8 cellular contexts compared by ENCODE assay signal in genomic region chr5:102223542-102224444, GRCh38.
A peak's percentile ranks its signal among the peaks of the same experiment; 100 is the strongest.
DNase-seq lines count a peak whose midpoint lies in the region; ATAC-seq and TF ChIP-seq lines count a peak whose summit lies in the region.

No MANE protein-coding gene starts in this region.

- H3K4me3 ChIP-seq in GM23338, result no peak overlapping the region
- no peak overlapping the region for H3K4me3 ChIP-seq in cardiac fibroblast (replicated peaks in 1 of 2; ENCODE audit: low read depth in 2 of 2, low read length in 2 of 2)
- H3K4me3 ChIP-seq in neural cell (ENCODE audit: low read length), result no peak overlapping the region

- TF ChIP-seq CTCF in GM23338 (conservative IDR thresholded peaks at IDR 0.05; ENCODE audit: low read depth in 2 of 2), result peak in 1 of 2 experiments; percentile 96; a peak in 3 of 4 replicates
- peak; percentile 44 for TF ChIP-seq CTCF in cardiac fibroblast (IDR thresholded peaks at IDR 0.05; ENCODE audit: low read depth, low read length)
- peak; percentile 51 for TF ChIP-seq CTCF in neural cell (IDR thresholded peaks at IDR 0.05; ENCODE audit: poor library complexity, severe bottlenecking)

- H3K36me3 Mint-ChIP-seq in GM23338 (ENCODE audit: low read depth), result peaks cover 18% of the 10 kb centered on the region; the same call in 2 of the 3 replicates
- no peaks in the 10 kb centered on the region for H3K36me3 Mint-ChIP-seq in T-helper 2 cell treated with Interferon-gamma antibody and Interleukin-4, amounts not matched to agents 5 μg/mL and 100 μg/mL, for 36 hours (ENCODE audit: low read depth)

- TF ChIP-seq EP300 in neural cell (conservative IDR thresholded peaks at IDR 0.05; ENCODE audit: poor library complexity, severe bottlenecking), result no peak

- H3K27me3 ChIP-seq in GM23338 (ENCODE audit: insufficient read depth), result peaks cover 3% of the 10 kb centered on the region; the same call in 1 of the 2 replicates
- H3K27me3 ChIP-seq in neural cell (ENCODE audit: insufficient read depth, low read depth, low read length), result no peaks in the 10 kb centered on the region

- no peak overlapping the region for H2AFZ ChIP-seq in GM23338
- no peak overlapping the region for H2AFZ ChIP-seq in neural cell (ENCODE audit: low read depth, low read length)

- H3K36me3 ChIP-seq in GM23338 (ENCODE audit: insufficient read depth), result no peaks in the 10 kb centered on the region
- H3K36me3 ChIP-seq in neural cell (ENCODE audit: insufficient read depth, low read length), result no peaks in the 10 kb centered on the region

- no peaks in the 10 kb centered on the region for H3K9me3 ChIP-seq in neural cell (ENCODE audit: low read length)

- H3K4me2 ChIP-seq in GM23338 (no peak overlapping the region), neural cell (ENCODE audit: low read length) (no peak overlapping the region)

- no peak overlapping the region for H3K9ac ChIP-seq in neural cell (ENCODE audit: low read length)

- H3K4me3 Mint-ChIP-seq in GM23338, result no peak overlapping the region
- no peak overlapping the region for H3K4me3 Mint-ChIP-seq in stimulated activated naive CD8-positive, alpha-beta T cell treated with anti-CD3 and anti-CD28 coated beads, Interleukin-15, amount 100 ng/mL, for 72 hours
- H3K4me3 Mint-ChIP-seq in T-helper 2 cell treated with Interferon-gamma antibody and Interleukin-4, amounts not matched to agents 5 μg/mL and 100 μg/mL, for 36 hours, result no peak overlapping the region

- H4K20me1 ChIP-seq in GM23338 (replicated peaks; ENCODE audit: insufficient read depth) (no peaks in the 10 kb centered on the region), neural cell (ENCODE audit: insufficient read depth) (no peaks in the 10 kb centered on the region)

- TF ChIP-seq RAD21 in neural cell (conservative IDR thresholded peaks at IDR 0.05), result peak; percentile 47

- no peaks in the 10 kb centered on the region for H3F3A ChIP-seq in GM23338 (replicated peaks; ENCODE audit: low read depth)
- no peaks in the 10 kb centered on the region for H3F3A ChIP-seq in neural cell (ENCODE audit: insufficient read depth, low read length, poor library complexity, severe bottlenecking)

- H3K9me3 Mint-ChIP-seq in GM23338, result peaks cover 21% of the 10 kb centered on the region
- H3K9me3 Mint-ChIP-seq in stimulated activated naive CD8-positive, alpha-beta T cell treated with anti-CD3 and anti-CD28 coated beads, Interleukin-15, amount 100 ng/mL, for 72 hours, result no peaks in the 10 kb centered on the region
- no peaks in the 10 kb centered on the region for H3K9me3 Mint-ChIP-seq in T-helper 2 cell treated with Interferon-gamma antibody and Interleukin-4, amounts not matched to agents 5 μg/mL and 100 μg/mL, for 36 hours

- no peak for ATAC-seq in GM23338
- no peak for ATAC-seq in stimulated activated naive CD8-positive, alpha-beta T cell treated with anti-CD3 and anti-CD28 coated beads, Interleukin-15, amount 100 ng/mL, for 72 hours

- H3K4me1 ChIP-seq in GM23338 (ENCODE audit: insufficient read depth), result no peaks in the 10 kb centered on the region

- H3K79me2 ChIP-seq in GM23338 (replicated peaks; ENCODE audit: insufficient read depth), result no peaks in the 10 kb centered on the region
- H3K79me2 ChIP-seq in neural cell (replicated peaks; ENCODE audit: insufficient read depth, low read length), result no peaks in the 10 kb centered on the region

- H3K9me2 ChIP-seq in GM23338 (ENCODE audit: insufficient read depth) (no peaks in the 10 kb centered on the region), neural cell (ENCODE audit: insufficient read depth, low read length) (no peaks in the 10 kb centered on the region)

- H3K27ac ChIP-seq in GM23338 (ENCODE audit: low read depth) (no peak overlapping the region), neural cell (ENCODE audit: low read length) (no peak overlapping the region)

- DNase-seq in NCI-H1092 (lab: John Stamatoyannopoulos, UW) (peak; percentile 4), NCI-H1092 treated with DMSO at 0.1 percent for 48 hours (lab: John Stamatoyannopoulos, UW) (no peak), GM23338 (ENCODE audit: low spot score) (peak; percentile 80), NCI-H2081 treated with DMSO at 0.1 percent for 48 hours (lab: John Stamatoyannopoulos, UW) (peak; percentile 6), cardiac fibroblast (ENCODE audit: low read depth in 2 of 2) (peak; percentile 33 to 63)
- no peak for DNase-seq in stimulated activated naive CD8-positive, alpha-beta T cell treated with anti-CD3 and anti-CD28 coated beads, Interleukin-15, amount 100 ng/mL, for 72 hours
- no peak for DNase-seq in T-helper 2 cell treated with Interferon-gamma antibody and Interleukin-4, amounts not matched to agents 5 μg/mL and 100 μg/mL, for 36 hours (ENCODE audit: low spot score)

- no peaks in the 10 kb centered on the region for H3K4me1 Mint-ChIP-seq in GM23338
- H3K4me1 Mint-ChIP-seq in stimulated activated naive CD8-positive, alpha-beta T cell treated with anti-CD3 and anti-CD28 coated beads, Interleukin-15, amount 100 ng/mL, for 72 hours, result no peaks in the 10 kb centered on the region
- H3K4me1 Mint-ChIP-seq in T-helper 2 cell treated with Interferon-gamma antibody and Interleukin-4, amounts not matched to agents 5 μg/mL and 100 μg/mL, for 36 hours (ENCODE audit: low read depth), result no peaks in the 10 kb centered on the region

- no peak overlapping the region for H3K27ac Mint-ChIP-seq in GM23338
- no peak overlapping the region for H3K27ac Mint-ChIP-seq in stimulated activated naive CD8-positive, alpha-beta T cell treated with anti-CD3 and anti-CD28 coated beads, Interleukin-15, amount 100 ng/mL, for 72 hours
- no peak overlapping the region for H3K27ac Mint-ChIP-seq in T-helper 2 cell treated with Interferon-gamma antibody and Interleukin-4, amounts not matched to agents 5 μg/mL and 100 μg/mL, for 36 hours

- H3K27me3 Mint-ChIP-seq in GM23338 (ENCODE audit: insufficient read depth, low read depth, poor library complexity), result no peaks in the 10 kb centered on the region
- peaks cover 7% of the 10 kb centered on the region for H3K27me3 Mint-ChIP-seq in stimulated activated naive CD8-positive, alpha-beta T cell treated with anti-CD3 and anti-CD28 coated beads, Interleukin-15, amount 100 ng/mL, for 72 hours
- H3K27me3 Mint-ChIP-seq in T-helper 2 cell treated with Interferon-gamma antibody and Interleukin-4, amounts not matched to agents 5 μg/mL and 100 μg/mL, for 36 hours (ENCODE audit: low read depth), result no peaks in the 10 kb centered on the region

TF ChIP-seq in GM23338, 12 proteins besides CTCF, POLR2A, EP300 and RAD21 (continues in another document):
- TF ChIP-seq ZNF114 (CRISPR knock-in tag; IDR thresholded peaks at IDR 0.05), result no peak
- TF ChIP-seq CREB1 (CRISPR knock-in tag; IDR thresholded peaks at IDR 0.05; ENCODE audit: low read depth), result no peak
- no peak for TF ChIP-seq STAT1 (IDR thresholded peaks at IDR 0.05; ENCODE audit: unreplicated experiment)
- TF ChIP-seq REST (IDR thresholded peaks at IDR 0.05; ENCODE audit: unreplicated experiment), result no peak

TF ChIP-seq in neural cell, 6 proteins besides CTCF, POLR2A, EP300 and RAD21:
- TF ChIP-seq POLR2AphosphoS5 (IDR thresholded peaks at IDR 0.05) (no peak), SMC3 (conservative IDR thresholded peaks at IDR 0.05; ENCODE audit: poor library complexity) (no peak), MXI1 (conservative IDR thresholded peaks at IDR 0.05; ENCODE audit: poor library complexity, severe bottlenecking) (no peak), EZH2 (IDR thresholded peaks at IDR 0.05; ENCODE audit: borderline replicate concordance, insufficient read depth, low read length, poor library complexity, severe bottlenecking) (no peak), TAF1 (IDR thresholded peaks at IDR 0.05; ENCODE audit: low read depth) (no peak), REST (IDR thresholded peaks at IDR 0.05; ENCODE audit: borderline replicate concordance) (no peak)

Comparison
In these comparisons a context has a peak if more than half of its experiments do, and no peak if none do; other contexts are left out.
1. DNase-seq: peak in NCI-H1092 (single experiment), GM23338 (single experiment), NCI-H2081 treated with DMSO at 0.1 percent for 48 hours (single experiment) and cardiac fibroblast (2 of 2); none in NCI-H1092 treated with DMSO at 0.1 percent for 48 hours (single experiment), stimulated activated naive CD8-positive, alpha-beta T cell treated with anti-CD3 and anti-CD28 coated beads, Interleukin-15, amount 100 ng/mL, for 72 hours (0 of 2) and T-helper 2 cell treated with Interferon-gamma antibody and Interleukin-4, amounts not matched to agents 5 μg/mL and 100 μg/mL, for 36 hours (single experiment).